In the genomic region with DNA sequence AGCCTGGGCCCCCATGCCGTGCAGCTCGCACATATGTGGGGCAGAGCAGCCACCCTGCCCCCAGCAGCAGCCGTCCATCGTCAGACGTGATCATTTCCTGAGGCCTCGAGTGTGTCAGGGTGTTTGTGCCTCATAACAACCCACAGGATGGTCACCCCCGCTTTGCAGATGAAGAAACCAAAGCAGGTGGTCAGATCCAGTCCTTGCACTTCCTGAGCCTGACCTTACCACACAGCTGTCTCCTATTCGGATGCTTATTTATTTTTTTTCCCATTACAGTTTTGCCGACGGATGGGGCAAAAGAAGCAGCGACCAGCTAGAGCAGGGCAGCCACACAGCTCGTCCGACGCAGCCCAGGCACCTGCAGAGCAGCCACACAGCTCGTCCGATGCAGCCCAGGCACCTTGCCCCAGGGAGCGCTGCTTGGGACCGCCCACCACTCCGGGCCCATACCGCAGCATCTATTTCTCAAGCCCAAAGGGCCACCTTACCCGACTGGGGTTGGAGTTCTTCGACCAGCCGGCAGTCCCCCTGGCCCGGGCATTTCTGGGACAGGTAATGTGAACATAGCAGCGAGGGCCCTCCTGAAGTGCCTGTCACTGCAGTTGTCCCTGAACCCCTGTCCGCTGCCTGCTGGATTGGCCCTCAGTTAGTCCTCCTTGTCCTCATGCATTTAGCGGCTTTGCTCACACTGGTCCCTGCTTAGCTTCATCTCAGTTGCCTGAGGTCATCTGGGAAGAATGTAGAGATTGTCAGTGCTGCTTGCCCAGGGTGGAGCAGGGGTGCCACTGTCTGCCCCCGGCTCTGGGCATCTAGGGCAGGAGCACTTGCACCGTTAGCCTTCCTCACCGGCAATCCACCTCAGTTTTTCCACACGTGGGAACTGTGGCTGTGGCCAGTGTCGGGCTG, we compare ENCODE assay signal across 9 cellular contexts. TPM values are rescaled to one million over a fixed set of nuclear protein-coding genes. Genes with fewer than 3 reads are reported as not detected.
DNase-seq lines count a peak whose midpoint lies in the region; ATAC-seq and TF ChIP-seq lines count a peak whose summit lies in the region.
"Had no signal": no experiment of that assay in that cellular context is flagged by ENCODE, and none has a peak within 500 bp of the region (broad histone marks: within the 10 kb centered on the region; RNA-seq: fewer than 3 reads in every experiment).

No MANE protein-coding gene starts in this region.

- H3K4me1 ChIP-seq in left lung = peaks cover 33 to 60% of the 10 kb centered on the region in 2 donors
- H3K4me1 ChIP-seq in thyroid gland = peaks cover 52 to 58% of the 10 kb centered on the region in 2 donors

- no peak for TF ChIP-seq CTCF in left lung (IDR thresholded peaks at IDR 0.05)
- no peak for TF ChIP-seq CTCF in thyroid gland (IDR thresholded peaks at IDR 0.05)

- peaks cover 0 to 1% of the 10 kb centered on the region in 2 donors for H3K27me3 ChIP-seq in left lung
- H3K27me3 ChIP-seq in thyroid gland = no peaks in the 10 kb centered on the region

- intact Hi-C loops in activated T-helper 2 cell treated with anti-CD3 and anti-CD28 coated beads, Interferon-gamma antibody, Interleukin-2, Interleukin-4, amounts not matched to agents 10 μg/mL and 5 μg/mL and 100 μg/mL, durations not matched to agents 14 hours and 24 hours and 36 hours (cut with micrococcal nuclease) = loop anchor here (2.0 kb wide), 1 partner anchor 27 kb away; a partner anchor contains a TSS
- intact Hi-C loops in left lung (cut with DNase I) = no loop called here
- intact Hi-C loops in thyroid gland (cut with DNase I) = no loop called here

- peaks cover 7% of the 10 kb centered on the region for H3K36me3 Mint-ChIP-seq in activated CD8-positive, alpha-beta memory T cell treated with anti-CD3 and anti-CD28 coated beads, Interleukin-2, amount 10 ng/mL, durations not matched to agents 7 days and 5 days
- peaks cover 21% of the 10 kb centered on the region for H3K36me3 Mint-ChIP-seq in activated T-helper 2 cell treated with anti-CD3 and anti-CD28 coated beads, Interferon-gamma antibody, Interleukin-2, Interleukin-4, amounts not matched to agents 10 μg/mL and 5 μg/mL and 100 μg/mL, durations not matched to agents 14 hours and 24 hours and 36 hours (ENCODE audit: low read depth)

- no peak for ATAC-seq in activated CD8-positive, alpha-beta memory T cell treated with anti-CD3 and anti-CD28 coated beads, Interleukin-2, amount 10 ng/mL, durations not matched to agents 7 days and 5 days
- ATAC-seq in left lung (no peak), GM19351 (IDR thresholded peaks at IDR 0.05; ENCODE audit: unreplicated experiment) (no peak)

- peak overlapping the region; percentile 80 to 93 for H3K27ac ChIP-seq in left lung
- H3K27ac ChIP-seq in thyroid gland = peak overlapping the region in 2 of 3 donors; percentile 88 to 92

- CTCF ChIA-PET in activated CD8-positive, alpha-beta memory T cell treated with anti-CD3 and anti-CD28 coated beads, Interleukin-2, amount 10 ng/mL, durations not matched to agents 7 days and 5 days (lab: Charles Lee) = interaction anchor here (0.8 to 6.7 kb wide), 3 partner anchors 15 to 28 kb away, joined by 3 to 78 read pairs (median 30); no protein-coding TSS in a partner anchor

- H3K36me3 ChIP-seq in left lung (peaks cover 0 to 26% of the 10 kb centered on the region in 2 donors), thyroid gland (peaks cover 0 to 6% of the 10 kb centered on the region in 2 donors)

- peak overlapping the region in 1 of 2 donors; percentile 91 for H3K4me3 ChIP-seq in left lung
- H3K4me3 ChIP-seq in thyroid gland (replicated peaks in 1 of 3) = peak overlapping the region in 1 of 3 donors; percentile 66

- H3K27ac Mint-ChIP-seq in activated CD8-positive, alpha-beta memory T cell treated with anti-CD3 and anti-CD28 coated beads, Interleukin-2, amount 10 ng/mL, durations not matched to agents 7 days and 5 days = peak overlapping the region; percentile 86
- peak overlapping the region; percentile 83 for H3K27ac Mint-ChIP-seq in activated T-helper 2 cell treated with anti-CD3 and anti-CD28 coated beads, Interferon-gamma antibody, Interleukin-2, Interleukin-4, amounts not matched to agents 10 μg/mL and 5 μg/mL and 100 μg/mL, durations not matched to agents 14 hours and 24 hours and 36 hours

- peaks cover 6% of the 10 kb centered on the region for H3K27me3 Mint-ChIP-seq in activated CD8-positive, alpha-beta memory T cell treated with anti-CD3 and anti-CD28 coated beads, Interleukin-2, amount 10 ng/mL, durations not matched to agents 7 days and 5 days
- peaks cover 8% of the 10 kb centered on the region for H3K27me3 Mint-ChIP-seq in activated T-helper 2 cell treated with anti-CD3 and anti-CD28 coated beads, Interferon-gamma antibody, Interleukin-2, Interleukin-4, amounts not matched to agents 10 μg/mL and 5 μg/mL and 100 μg/mL, durations not matched to agents 14 hours and 24 hours and 36 hours (ENCODE audit: low read depth)

- DNase-seq in activated CD8-positive, alpha-beta memory T cell treated with anti-CD3 and anti-CD28 coated beads, Interleukin-2, amount 10 ng/mL, durations not matched to agents 7 days and 5 days = no peak
- no peak for DNase-seq in activated CD8-positive, alpha-beta memory T cell treated with anti-CD3 and anti-CD28 coated beads, Interleukin-2, amount 50 U/mL, for 48 hours
- no peak for DNase-seq in activated T-helper 2 cell treated with anti-CD3 and anti-CD28 coated beads, Interferon-gamma antibody, Interleukin-2, Interleukin-4, amounts not matched to agents 10 μg/mL and 5 μg/mL and 100 μg/mL, durations not matched to agents 14 hours and 24 hours and 36 hours (ENCODE audit: low spot score)
- DNase-seq in left lung (no peak), thyroid gland (no peak), erythroblast (lab: John Stamatoyannopoulos, UW) (no peak)
- no peak for DNase-seq in activated CD8-positive, alpha-beta memory T cell treated with anti-CD3 and anti-CD28 coated beads for 24 hours
- DNase-seq: activated effector memory CD4-positive, alpha-beta T cell treated with Interleukin-2 at 50 U/mL for 16 hours had no signal

- H3K4me3 Mint-ChIP-seq in activated CD8-positive, alpha-beta memory T cell treated with anti-CD3 and anti-CD28 coated beads, Interleukin-2, amount 10 ng/mL, durations not matched to agents 7 days and 5 days = peak overlapping the region; percentile 86
- peak overlapping the region; percentile 92 for H3K4me3 Mint-ChIP-seq in activated T-helper 2 cell treated with anti-CD3 and anti-CD28 coated beads, Interferon-gamma antibody, Interleukin-2, Interleukin-4, amounts not matched to agents 10 μg/mL and 5 μg/mL and 100 μg/mL, durations not matched to agents 14 hours and 24 hours and 36 hours (ENCODE audit: low read depth)

- no peak for TF ChIP-seq POLR2A in thyroid gland (IDR thresholded peaks at IDR 0.05)
- no peak for TF ChIP-seq POLR2A in erythroblast (IDR thresholded peaks at IDR 0.05; ENCODE audit: low read length)

- H3K9me3 ChIP-seq in left lung (no peaks in the 10 kb centered on the region), thyroid gland (no peaks in the 10 kb centered on the region)

- 77 to 86% methylated on average over 27 to 28 of the region's 32 CpGs for WGBS in thyroid gland, 2 donors

- H3K9me3 Mint-ChIP-seq in activated CD8-positive, alpha-beta memory T cell treated with anti-CD3 and anti-CD28 coated beads, Interleukin-2, amount 10 ng/mL, durations not matched to agents 7 days and 5 days (ENCODE audit: low read depth) = no peaks in the 10 kb centered on the region
- no peaks in the 10 kb centered on the region for H3K9me3 Mint-ChIP-seq in activated T-helper 2 cell treated with anti-CD3 and anti-CD28 coated beads, Interferon-gamma antibody, Interleukin-2, Interleukin-4, amounts not matched to agents 10 μg/mL and 5 μg/mL and 100 μg/mL, durations not matched to agents 14 hours and 24 hours and 36 hours

- H3K4me1 Mint-ChIP-seq in activated CD8-positive, alpha-beta memory T cell treated with anti-CD3 and anti-CD28 coated beads, Interleukin-2, amount 10 ng/mL, durations not matched to agents 7 days and 5 days = peaks cover 38% of the 10 kb centered on the region
- peaks cover 30% of the 10 kb centered on the region for H3K4me1 Mint-ChIP-seq in activated T-helper 2 cell treated with anti-CD3 and anti-CD28 coated beads, Interferon-gamma antibody, Interleukin-2, Interleukin-4, amounts not matched to agents 10 μg/mL and 5 μg/mL and 100 μg/mL, durations not matched to agents 14 hours and 24 hours and 36 hours (ENCODE audit: low read depth)

RNA-seq across cellular contexts. Expression of a gene that starts 1.4 kb away (rescaled TPM):
- 10 to 100 TPM; 60.2 to 60.6 TPM for total RNA-seq in activated CD8-positive, alpha-beta memory T cell treated with anti-CD3 and anti-CD28 coated beads, Interleukin-2, amount 10 ng/mL, durations not matched to agents 7 days and 5 days
- total RNA-seq in activated T-helper 2 cell treated with anti-CD3 and anti-CD28 coated beads, Interferon-gamma antibody, Interleukin-2, Interleukin-4, amounts not matched to agents 10 μg/mL and 5 μg/mL and 100 μg/mL, durations not matched to agents 14 hours and 24 hours and 36 hours = 77.7 and 78.6 TPM in 2 replicates
- 10 to 100 TPM; 46.3 to 47.6 TPM for total RNA-seq in left lung
- 100 to 1,000 TPM in 2 of 4 donors, 10 to 100 TPM in 2; 75.8 to 150 (median 104) TPM for total RNA-seq in thyroid gland

RNA-seq across cellular contexts. Expression of a gene that starts 7.0 kb away (rescaled TPM):
- under 1 TPM; 0.23 to 0.33 TPM for total RNA-seq in activated CD8-positive, alpha-beta memory T cell treated with anti-CD3 and anti-CD28 coated beads, Interleukin-2, amount 10 ng/mL, durations not matched to agents 7 days and 5 days
- total RNA-seq in activated T-helper 2 cell treated with anti-CD3 and anti-CD28 coated beads, Interferon-gamma antibody, Interleukin-2, Interleukin-4, amounts not matched to agents 10 μg/mL and 5 μg/mL and 100 μg/mL, durations not matched to agents 14 hours and 24 hours and 36 hours = 1.2 and 1.6 TPM in 2 replicates
- total RNA-seq in left lung = 10 to 100 TPM; 33.4 to 45.0 TPM
- total RNA-seq in thyroid gland = 10 to 100 TPM; 20.4 to 35.4 (median 28.4) TPM

RNA-seq across cellular contexts. Expression of a gene that starts 25.8 kb away (rescaled TPM):
- 10 to 100 TPM; 86.6 to 90.8 TPM for total RNA-seq in activated CD8-positive, alpha-beta memory T cell treated with anti-CD3 and anti-CD28 coated beads, Interleukin-2, amount 10 ng/mL, durations not matched to agents 7 days and 5 days
- 77.5 and 83.1 TPM in 2 replicates for total RNA-seq in activated T-helper 2 cell treated with anti-CD3 and anti-CD28 coated beads, Interferon-gamma antibody, Interleukin-2, Interleukin-4, amounts not matched to agents 10 μg/mL and 5 μg/mL and 100 μg/mL, durations not matched to agents 14 hours and 24 hours and 36 hours
- total RNA-seq in left lung (10 to 100 TPM; 19.1 to 22.2 TPM), thyroid gland (10 to 100 TPM; 16.1 to 53.6 (median 34.8) TPM)

RNA-seq across cellular contexts. Expression of a gene that starts 26.0 kb away (rescaled TPM):
- total RNA-seq in activated CD8-positive, alpha-beta memory T cell treated with anti-CD3 and anti-CD28 coated beads, Interleukin-2, amount 10 ng/mL, durations not matched to agents 7 days and 5 days = 10 to 100 TPM; 40.4 to 53.1 TPM
- total RNA-seq in activated T-helper 2 cell treated with anti-CD3 and anti-CD28 coated beads, Interferon-gamma antibody, Interleukin-2, Interleukin-4, amounts not matched to agents 10 μg/mL and 5 μg/mL and 100 μg/mL, durations not matched to agents 14 hours and 24 hours and 36 hours = 64.8 and 67.3 TPM in 2 replicates
- total RNA-seq in left lung = 10 to 100 TPM; 12.6 to 13.4 TPM
- total RNA-seq in thyroid gland = 1 to 10 TPM; 3.5 to 6.7 (median 4.6) TPM

RNA-seq across cellular contexts. Expression of a gene that starts 59.1 kb away (rescaled TPM):
- 10 to 100 TPM; 33.7 to 34.6 TPM for total RNA-seq in activated CD8-positive, alpha-beta memory T cell treated with anti-CD3 and anti-CD28 coated beads, Interleukin-2, amount 10 ng/mL, durations not matched to agents 7 days and 5 days
- total RNA-seq in activated T-helper 2 cell treated with anti-CD3 and anti-CD28 coated beads, Interferon-gamma antibody, Interleukin-2, Interleukin-4, amounts not matched to agents 10 μg/mL and 5 μg/mL and 100 μg/mL, durations not matched to agents 14 hours and 24 hours and 36 hours = 53.0 and 57.1 TPM in 2 replicates
- 10 to 100 TPM; 29.5 to 39.5 TPM for total RNA-seq in left lung
- 10 to 100 TPM; 21.8 to 34.3 (median 26.1) TPM for total RNA-seq in thyroid gland
